ENCODE assay signal across 15 cellular contexts in genomic region chr7:114759347-114760062, GRCh38.
DNase-seq lines count a peak whose midpoint lies in the region; ATAC-seq and TF ChIP-seq lines count a peak whose summit lies in the region.
"Had no signal": no experiment of that assay in that cellular context is flagged by ENCODE, and none has a peak within 500 bp of the region (broad histone marks: within the 10 kb centered on the region; RNA-seq: fewer than 3 reads in every experiment).

No MANE protein-coding gene starts in this region.

- H3K27me3 Mint-ChIP-seq in immature natural killer cell (ENCODE audit: low read depth in 3 of 3), result peaks cover 2 to 6% (median 2%) of the 10 kb centered on the region in 3 donors

- DNase-seq in EL (peak; percentile 23), NCI-H2081 treated with DMSO at 0.1 percent for 48 hours (lab: John Stamatoyannopoulos, UW) (peak; percentile 22), cardiac fibroblast (ENCODE audit: low read depth in 2 of 2) (peak; percentile 2 to 4), omental fat pad (ENCODE audit: low spot score) (no peak), substantia nigra (lab: John Stamatoyannopoulos, UW) (no peak), immature natural killer cell (no peak), middle frontal gyrus (ENCODE audit: extremely low spot score, low spot score) (no peak)
- DNase-seq: dorsolateral prefrontal cortex, left ventricle myocardium inferior, NCI-H82 had no signal

- no peak overlapping the region for H3K27ac Mint-ChIP-seq in immature natural killer cell

- no peaks in the 10 kb centered on the region for H3K4me1 Mint-ChIP-seq in immature natural killer cell
- H3K4me1 Mint-ChIP-seq: neural crest cell had no signal

- no peak overlapping the region for H3K27ac ChIP-seq in substantia nigra (ENCODE audit: low read depth, low read length, poor library complexity, severe bottlenecking)
- H3K27ac ChIP-seq: dorsolateral prefrontal cortex, left ventricle myocardium inferior, SK-N-MC, tibial nerve, VCaP had no signal

- H3K36me3 Mint-ChIP-seq in immature natural killer cell, result no peaks in the 10 kb centered on the region

- H3K4me3 ChIP-seq in cardiac fibroblast (replicated peaks in 1 of 2; ENCODE audit: low read depth in 2 of 2, low read length in 2 of 2), result no peak overlapping the region
- H3K4me3 ChIP-seq: dorsolateral prefrontal cortex, left ventricle myocardium inferior, SK-N-MC, tibial nerve had no signal

- ATAC-seq in omental fat pad (ENCODE audit: low FRiP score) (peak; percentile 51), GM18517 (IDR thresholded peaks at IDR 0.05; ENCODE audit: unreplicated experiment) (no peak)

- no peak overlapping the region for H3K4me3 Mint-ChIP-seq in immature natural killer cell
- H3K4me3 Mint-ChIP-seq: neural crest cell had no signal

- peaks cover 0 to 21% (median 3%) of the 10 kb centered on the region in 6 donors for H3K9me3 Mint-ChIP-seq in immature natural killer cell

- TF ChIP-seq CTCF in cardiac fibroblast (IDR thresholded peaks at IDR 0.05; ENCODE audit: low read depth, low read length), result no peak
- no peak for TF ChIP-seq CTCF in omental fat pad (IDR thresholded peaks at IDR 0.05)

Comparison
In these comparisons a context has a peak if more than half of its experiments do, and no peak if none do; other contexts are left out.
1. DNase-seq: peak in EL (single experiment), NCI-H2081 treated with DMSO at 0.1 percent for 48 hours (single experiment) and cardiac fibroblast (2 of 2); none in omental fat pad (single experiment), substantia nigra (0 of 49), immature natural killer cell (0 of 3) and middle frontal gyrus (single experiment).